1 cellular context compared by ENCODE assay signal in the genomic region with DNA sequence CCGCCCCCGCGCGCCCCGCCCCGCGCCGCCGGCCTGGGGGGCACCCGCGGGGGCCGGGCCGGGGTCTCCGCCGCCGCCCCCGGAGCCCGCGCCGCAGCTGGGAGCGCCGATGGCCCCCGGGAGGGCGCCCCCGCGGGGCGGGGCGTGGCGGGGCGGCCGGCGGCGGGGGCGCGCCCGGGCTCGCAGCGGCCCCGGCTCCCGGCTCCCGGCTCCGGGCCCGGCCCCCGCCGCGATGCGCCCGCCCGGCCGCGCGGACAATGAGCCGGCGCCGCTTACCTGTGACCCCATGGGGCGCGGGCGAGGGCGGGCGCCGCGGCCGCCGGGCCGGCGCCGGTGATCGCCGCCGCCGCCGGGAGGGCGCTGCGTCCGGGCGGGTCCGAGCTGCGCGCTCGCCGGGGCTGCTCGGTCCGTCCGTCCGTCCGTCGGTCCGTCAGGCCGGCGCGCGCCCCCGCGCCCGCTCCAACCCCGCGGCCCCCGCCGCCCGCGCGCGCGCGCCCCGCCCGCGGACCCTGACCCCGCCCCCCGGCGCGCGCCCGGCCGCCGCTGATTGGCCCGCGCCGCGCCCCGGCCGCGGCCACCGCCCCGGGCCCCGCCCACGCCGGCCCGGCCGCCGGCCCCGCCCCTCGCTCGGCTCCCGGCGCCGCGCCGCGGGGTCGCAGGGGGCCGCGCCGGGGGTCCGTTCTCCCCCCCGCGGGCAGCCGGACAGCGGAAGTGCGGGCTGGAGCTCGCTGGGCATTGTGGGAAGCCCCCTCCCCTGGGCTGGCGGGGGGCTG.
TF ChIP-seq lines count a peak whose summit lies in the region.

A gene with protein sequence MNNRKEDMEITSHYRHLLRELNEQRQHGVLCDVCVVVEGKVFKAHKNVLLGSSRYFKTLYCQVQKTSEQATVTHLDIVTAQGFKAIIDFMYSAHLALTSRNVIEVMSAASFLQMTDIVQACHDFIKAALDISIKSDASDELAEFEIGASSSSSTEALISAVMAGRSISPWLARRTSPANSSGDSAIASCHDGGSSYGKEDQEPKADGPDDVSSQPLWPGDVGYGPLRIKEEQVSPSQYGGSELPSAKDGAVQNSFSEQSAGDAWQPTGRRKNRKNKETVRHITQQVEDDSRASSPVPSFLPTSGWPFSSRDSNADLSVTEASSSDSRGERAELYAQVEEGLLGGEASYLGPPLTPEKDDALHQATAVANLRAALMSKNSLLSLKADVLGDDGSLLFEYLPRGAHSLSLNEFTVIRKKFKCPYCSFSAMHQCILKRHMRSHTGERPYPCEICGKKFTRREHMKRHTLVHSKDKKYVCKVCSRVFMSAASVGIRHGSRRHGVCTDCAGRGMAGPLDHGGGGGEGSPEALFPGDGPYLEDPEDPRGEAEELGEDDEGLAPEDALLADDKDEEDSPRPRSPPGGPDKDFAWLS (minus strand): TSS at position 444 of the 773 bp plus-strand sequence. CDS start 40,507 bp downstream, outside the sequence.

TF ChIP-seq in H1, 55 proteins besides CTCF, POLR2A, EP300 and RAD21:
- TF ChIP-seq EGR1 (IDR thresholded peaks at IDR 0.05; ENCODE audit: borderline replicate concordance, low read depth, low read length) (no peak), YY1 (IDR thresholded peaks at IDR 0.05; ENCODE audit: low read depth, low read length) (no peak), SRF (IDR thresholded peaks at IDR 0.05; ENCODE audit: low read depth, low read length) (no peak), SIX5 (IDR thresholded peaks at IDR 0.05; ENCODE audit: low read depth, low read length) (no peak), TBP (IDR thresholded peaks at IDR 0.05; ENCODE audit: low read depth, low read length) (no peak), SAP30 (IDR thresholded peaks at IDR 0.05; ENCODE audit: insufficient read depth, insufficient replicate concordance, low read length) (no peak), HDAC2 (IDR thresholded peaks at IDR 0.05; ENCODE audit: borderline replicate concordance in 1 of 2, low read depth in 2 of 2, low read length in 2 of 2) (no peak), EZH2 (IDR thresholded peaks at IDR 0.05; ENCODE audit: low read depth, low read length, severe bottlenecking) (no peak), CHD1 (IDR thresholded peaks at IDR 0.05; ENCODE audit: low read depth, low read length) (no peak), RBBP5 (IDR thresholded peaks at IDR 0.05; ENCODE audit: borderline replicate concordance, low read depth, low read length) (no peak), TAF1 (IDR thresholded peaks at IDR 0.05; ENCODE audit: low read depth, low read length) (no peak), BACH1 (IDR thresholded peaks at IDR 0.05; ENCODE audit: low read length) (no peak)
